ENCODE assay signal across 11 cellular contexts in genomic region chr10:71241114-71241898, GRCh38. TPM values are rescaled to one million over a fixed set of nuclear protein-coding genes. Genes with fewer than 3 reads are reported as not detected.
A peak's percentile ranks its signal among the peaks of the same experiment; 100 is the strongest.
DNase-seq lines count a peak whose midpoint lies in the region; TF ChIP-seq lines count a peak whose summit lies in the region.
"Had no signal": no experiment of that assay in that cellular context is flagged by ENCODE, and none has a peak within 500 bp of the region (broad histone marks: within the 10 kb centered on the region; RNA-seq: fewer than 3 reads in every experiment).

No MANE protein-coding gene starts in this region.

- H3K27me3 Mint-ChIP-seq in neural progenitor cell (ENCODE audit: insufficient read depth, low read depth) = peaks cover 6% of the 10 kb centered on the region

- H3K9me3 ChIP-seq in SK-N-SH (no peaks in the 10 kb centered on the region), fibroblast of lung (ENCODE audit: control insufficient read depth, insufficient read depth, low read depth, low read length) (no peaks in the 10 kb centered on the region), neural progenitor cell (ENCODE audit: low read depth) (no peaks in the 10 kb centered on the region)
- H3K9me3 ChIP-seq: suprapubic skin had no signal

- H3K4me2 ChIP-seq in SK-N-SH (peak overlapping the region; percentile 75), fibroblast of lung (ENCODE audit: extremely low read depth, insufficient read depth, low read length) (no peak overlapping the region), neural progenitor cell (no peak overlapping the region)

- no peak overlapping the region for H2AFZ ChIP-seq in SK-N-SH (ENCODE audit: low read depth)
- no peak overlapping the region for H2AFZ ChIP-seq in fibroblast of lung (ENCODE audit: low read length)
- H2AFZ ChIP-seq in neural progenitor cell (replicated peaks) = no peak overlapping the region

- peak overlapping the region; percentile 37 for H3K27ac Mint-ChIP-seq in neural progenitor cell
- H3K27ac Mint-ChIP-seq: CD4-positive, CD25-positive, alpha-beta regulatory T cell had no signal

- peak; percentile 87 to 95 for TF ChIP-seq EP300 in SK-N-SH (IDR thresholded peaks at IDR 0.05; ENCODE audit: borderline replicate concordance in 1 of 2, low read depth in 1 of 2, low read length in 1 of 2)

- H3F3A ChIP-seq in SK-N-SH (replicated peaks; ENCODE audit: insufficient read depth) (peaks cover 29% of the 10 kb centered on the region), neural progenitor cell (ENCODE audit: low read depth) (no peaks in the 10 kb centered on the region)

- peaks cover 38% of the 10 kb centered on the region for H4K20me1 ChIP-seq in SK-N-SH (ENCODE audit: insufficient read depth)
- H4K20me1 ChIP-seq in fibroblast of lung (ENCODE audit: control insufficient read depth, extremely low read depth, insufficient read depth, low read length) = no peaks in the 10 kb centered on the region
- H4K20me1 ChIP-seq in neural progenitor cell (ENCODE audit: low read depth) = no peaks in the 10 kb centered on the region

- peaks cover 88% of the 10 kb centered on the region for H3K79me2 ChIP-seq in SK-N-SH (ENCODE audit: insufficient read depth)
- H3K79me2 ChIP-seq in fibroblast of lung (ENCODE audit: control insufficient read depth, insufficient read depth, low read length) = no peaks in the 10 kb centered on the region
- H3K79me2 ChIP-seq in neural progenitor cell (ENCODE audit: low read depth) = no peaks in the 10 kb centered on the region

- H3K4me3 ChIP-seq in SK-N-SH (ENCODE audit: low read depth in 2 of 2, low read length in 1 of 2) = no peak overlapping the region; a peak in 1 of 4 replicates
- H3K4me3 ChIP-seq in fibroblast of lung (replicated peaks in 1 of 4; ENCODE audit: control extremely low read depth in 1 of 4, insufficient read depth in 1 of 4, low read depth in 3 of 4, low read length in 4 of 4) = no peak overlapping the region
- H3K4me3 ChIP-seq in neural progenitor cell = no peak overlapping the region
- no peak overlapping the region for H3K4me3 ChIP-seq in lower leg skin (ENCODE audit: low read depth, poor library complexity, severe bottlenecking)
- H3K4me3 ChIP-seq: suprapubic skin had no signal

- no peaks in the 10 kb centered on the region for H3K36me3 ChIP-seq in SK-N-SH (replicated peaks in 1 of 2; ENCODE audit: control insufficient read depth in 1 of 2, insufficient read depth in 2 of 2, low read length in 1 of 2)
- no peaks in the 10 kb centered on the region for H3K36me3 ChIP-seq in fibroblast of lung (ENCODE audit: control insufficient read depth, insufficient read depth, low read length)
- H3K36me3 ChIP-seq in neural progenitor cell = no peaks in the 10 kb centered on the region
- H3K36me3 ChIP-seq: suprapubic skin had no signal

- CTCF ChIA-PET in SK-N-SH (lab: Yijun Ruan, JAX) = interaction anchor here (1.0 to 12.2 kb wide), 16 partner anchors 9 to 339 kb away, joined by 3 to 139 read pairs (median 8); partner anchors contain the start of gene UNC5B

- no peaks in the 10 kb centered on the region for H3K27me3 ChIP-seq in SK-N-SH (ENCODE audit: insufficient read depth)
- no peaks in the 10 kb centered on the region for H3K27me3 ChIP-seq in fibroblast of lung (ENCODE audit: control insufficient read depth, insufficient read depth, low read length)
- no peaks in the 10 kb centered on the region for H3K27me3 ChIP-seq in neural progenitor cell
- H3K27me3 ChIP-seq: suprapubic skin had no signal

- WGBS in SK-N-SH (ENCODE audit: low lambda C conversion rate) = 19% methylated on average over 6 of the region's 11 CpGs
- 26 to 49% methylated on average over 9 to 10 of the region's 11 CpGs for WGBS in lower leg skin, 2 donors

- H3K4me1 Mint-ChIP-seq in neural progenitor cell = peaks cover 43% of the 10 kb centered on the region
- H3K4me1 Mint-ChIP-seq: CD4-positive, CD25-positive, alpha-beta regulatory T cell had no signal

- H3K27ac ChIP-seq in SK-N-SH (ENCODE audit: low read depth in 2 of 2, low read length in 1 of 2) (peak overlapping the region; percentile 87 to 100), fibroblast of lung (ENCODE audit: insufficient read depth, low read length) (no peak overlapping the region), neural progenitor cell (no peak overlapping the region)

- TF ChIP-seq RAD21 in SK-N-SH (IDR thresholded peaks at IDR 0.05; ENCODE audit: low read length) = peak; percentile 42

- POLR2A ChIA-PET in SK-N-SH (lab: Yijun Ruan, JAX) = interaction anchor here (0.6 to 2.9 kb wide), 17 partner anchors 9 to 679 kb away, joined by 3 to 35 read pairs (median 4); partner anchors contain the start of gene UNC5B

- H3K4me3 Mint-ChIP-seq in neural progenitor cell = no peak overlapping the region
- H3K4me3 Mint-ChIP-seq: CD4-positive, CD25-positive, alpha-beta regulatory T cell had no signal

- H3K4me1 ChIP-seq in SK-N-SH (ENCODE audit: control insufficient read depth in 1 of 2, insufficient read depth in 2 of 2, low read depth in 1 of 2, low read length in 1 of 2) = peaks cover 86 to 98% of the 10 kb centered on the region in 2 experiments
- H3K4me1 ChIP-seq in fibroblast of lung (ENCODE audit: control insufficient read depth, extremely low read depth, insufficient read depth, low read length) = peaks cover 25% of the 10 kb centered on the region
- peaks cover 14% of the 10 kb centered on the region for H3K4me1 ChIP-seq in neural progenitor cell

- DNase-seq in DMS 273 (lab: John Stamatoyannopoulos, UW; ENCODE audit: unreplicated experiment) (peak; percentile 92), SK-N-SH (peak; percentile 81), fibroblast of lung (ENCODE audit: low read depth in 2 of 2) (peak; percentile 80 to 83), neural progenitor cell (ENCODE audit: low spot score) (no peak), pons (ENCODE audit: low spot score) (no peak), NCI-H510A treated with DMSO at 0.1 percent for 48 hours (lab: John Stamatoyannopoulos, UW) (no peak), lower leg skin (ENCODE audit: low spot score in 2 of 2) (no peak)
- DNase-seq in stimulated activated CD4-positive, alpha-beta T cell treated with anti-CD3 and anti-CD28 coated beads, Interleukin-4, amount 100 ng/mL, for 1 hour = no peak
- DNase-seq: activated CD4-positive, alpha-beta T cell treated with anti-CD3 and anti-CD28 coated beads for 1 hour; CD4-positive, CD25-positive, alpha-beta regulatory T cell had no signal

- peak overlapping the region; percentile 44; the same call in 1 of the 2 replicates for H3K9ac ChIP-seq in SK-N-SH
- no peak overlapping the region for H3K9ac ChIP-seq in fibroblast of lung (ENCODE audit: insufficient read depth, low read length)
- no peak overlapping the region for H3K9ac ChIP-seq in neural progenitor cell

- no peaks in the 10 kb centered on the region for H3K9me3 Mint-ChIP-seq in neural progenitor cell
- H3K9me3 Mint-ChIP-seq: CD4-positive, CD25-positive, alpha-beta regulatory T cell had no signal

- H3K9me2 ChIP-seq in SK-N-SH = no peaks in the 10 kb centered on the region

- TF ChIP-seq CTCF in SK-N-SH (IDR thresholded peaks at IDR 0.05) (no peak), fibroblast of lung (conservative IDR thresholded peaks at IDR 0.05 in 1 of 2, IDR thresholded peaks at IDR 0.05 in 1 of 2; ENCODE audit: low read depth in 1 of 2, low read length in 2 of 2) (no peak), neural progenitor cell (IDR thresholded peaks at IDR 0.05) (no peak), lower leg skin (IDR thresholded peaks at IDR 0.05) (no peak)

- intact Hi-C loops in lower leg skin (cut with DNase I; ENCODE audit: low total_unique reads) = no loop called here

- H3K36me3 Mint-ChIP-seq in neural progenitor cell = no peaks in the 10 kb centered on the region
- H3K36me3 Mint-ChIP-seq: CD4-positive, CD25-positive, alpha-beta regulatory T cell had no signal

- no peak for TF ChIP-seq POLR2A in lower leg skin (IDR thresholded peaks at IDR 0.05)

TF ChIP-seq in SK-N-SH, 30 proteins besides CTCF, POLR2A, EP300 and RAD21 (continues in another document):
- TF ChIP-seq ELF1 (IDR thresholded peaks at IDR 0.05) (no peak), GABPA (IDR thresholded peaks at IDR 0.05; ENCODE audit: low read depth) (no peak), FOXJ3 (CRISPR knock-in tag; IDR thresholded peaks at IDR 0.05) (peak; percentile 87), RFX5 (IDR thresholded peaks at IDR 0.05; ENCODE audit: low read length) (0 out of 2 replicates have a peak, but pooled peaks have one; percentile 22), TEAD4 (IDR thresholded peaks at IDR 0.05; ENCODE audit: borderline replicate concordance, insufficient read depth) (peak; percentile 50; the same call in 1 of the 2 replicates), ZBTB33 (IDR thresholded peaks at IDR 0.05; ENCODE audit: borderline replicate concordance, low read depth) (0 out of 2 replicates have a peak, but pooled peaks have one; percentile 76), NRF1 (IDR thresholded peaks at IDR 0.05; ENCODE audit: low read depth, low read length) (no peak), GATA2 (CRISPR knock-in tag; IDR thresholded peaks at IDR 0.05) (peak; percentile 99), FOXM1 (IDR thresholded peaks at IDR 0.05; ENCODE audit: low read depth) (peak; percentile 86), FOSL2 (IDR thresholded peaks at IDR 0.05; ENCODE audit: borderline replicate concordance, low read depth) (peak; percentile 29; the same call in 1 of the 2 replicates)

RNA-seq across cellular contexts. Expression of gene UNC5B, which starts 28.9 kb away (rescaled TPM):
- 12.2 and 13.8 TPM in 2 replicates for polyA plus RNA-seq in SK-N-SH (2012; rRNA removed)
- 7.9 and 13.9 TPM in 2 replicates for polyA plus RNA-seq in SK-N-SH (2012; cell fraction: cytosol; rRNA removed)
- 19.4 and 24.8 TPM in 2 replicates for polyA plus RNA-seq in SK-N-SH (2012; cell fraction: nucleus; rRNA removed)
- 36.0 and 60.8 TPM in 2 replicates for total RNA-seq in fibroblast of lung
- 2.5 and 5.5 TPM in 2 replicates for polyA plus RNA-seq in fibroblast of lung
- polyA plus RNA-seq in fibroblast of lung (2012) = 4.6 and 8.3 TPM in 2 replicates
- 15.2 and 25.2 TPM in 2 replicates for polyA minus RNA-seq in fibroblast of lung (ENCODE audit: low replicate concordance)
- 3.3 and 9.2 TPM in 2 replicates for total RNA-seq in neural progenitor cell (ENCODE audit: low replicate concordance)
- total RNA-seq in lower leg skin = 10 to 100 TPM in 1 of 4 donors, 1 to 10 TPM in 3; 4.2 to 17.6 (median 8.0) TPM
- polyA plus RNA-seq: CD4-positive, CD25-positive, alpha-beta regulatory T cell had no signal

Comparison
In these comparisons a context has a peak if more than half of its experiments do, and no peak if none do; other contexts are left out.
1. DNase-seq: peak in DMS 273 (single experiment), SK-N-SH (single experiment) and fibroblast of lung (2 of 2); none in neural progenitor cell (single experiment), pons (single experiment), NCI-H510A treated with DMSO at 0.1 percent for 48 hours (single experiment), stimulated activated CD4-positive, alpha-beta T cell treated with anti-CD3 and anti-CD28 coated beads, Interleukin-4, amount 100 ng/mL, for 1 hour (single experiment) and lower leg skin (0 of 2).
2. H3K27ac ChIP-seq: peak in SK-N-SH (2 of 2); none in fibroblast of lung (single experiment) and neural progenitor cell (single experiment).